38 cellular contexts compared by ENCODE assay signal in the genomic region with DNA sequence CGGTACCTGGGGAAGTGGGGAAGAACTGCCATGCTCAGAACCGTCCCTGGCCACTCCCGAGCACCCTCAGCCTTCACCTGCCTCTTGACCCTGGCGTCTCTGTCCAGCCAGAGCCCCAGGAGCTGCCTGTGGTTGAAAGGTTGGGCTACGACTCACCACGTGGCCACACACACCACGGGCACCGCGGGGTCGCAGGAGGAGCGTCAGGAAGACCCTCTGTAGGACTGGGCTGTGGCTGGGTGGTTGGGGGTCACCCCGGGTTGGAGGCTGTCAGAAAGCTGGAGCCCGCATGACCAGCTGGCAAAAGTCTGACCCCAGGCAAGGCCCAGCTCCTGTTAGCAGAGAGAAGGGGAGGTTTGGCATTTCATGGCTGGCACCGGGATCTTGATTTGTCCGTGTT. TPM values are rescaled to one million over a fixed set of nuclear protein-coding genes. Genes with fewer than 3 reads are reported as not detected.
"Had no signal": no experiment of that assay in that cellular context is flagged by ENCODE, and none has a peak within 500 bp of the region (broad histone marks: within the 10 kb centered on the region; RNA-seq: fewer than 3 reads in every experiment).

No MANE protein-coding gene starts in this region.

- H3K4me2 ChIP-seq: KMS-11 had no signal

- ATAC-seq: activated CD8-positive, alpha-beta memory T cell treated with anti-CD3 and anti-CD28 coated beads, Interleukin-2, amount 10 ng/mL, durations not matched to agents 7 days and 5 days; PC-3 had no signal

- H3K36me3 ChIP-seq: ascending aorta, breast epithelium, Peyer's patch, SJCRH30, WERI-Rb-1 had no signal

- DNase-seq: activated CD4-positive, alpha-beta memory T cell treated with anti-CD3 and anti-CD28 coated beads, Interleukin-2, amount 10 ng/mL, durations not matched to agents 7 days and 5 days; activated CD4-positive, alpha-beta T cell treated with anti-CD3 and anti-CD28 coated beads for 1 hour; activated CD4-positive, alpha-beta T cell treated with anti-CD3 and anti-CD28 coated beads for 48 hours; activated CD4-positive, CD25-positive, alpha-beta regulatory T cell; activated CD8-positive, alpha-beta memory T cell treated with anti-CD3 and anti-CD28 coated beads for 24 hours; activated CD8-positive, alpha-beta memory T cell treated with anti-CD3 and anti-CD28 coated beads, Interleukin-2, amount 10 ng/mL, durations not matched to agents 7 days and 5 days; activated CD8-positive, alpha-beta memory T cell treated with anti-CD3 and anti-CD28 coated beads, Interleukin-2, amount 50 U/mL, for 48 hours; activated effector memory CD4-positive, alpha-beta T cell treated with Interleukin-2 at 50 U/mL for 16 hours; activated naive CD4-positive, alpha-beta T cell treated with anti-CD3 and anti-CD28 coated beads, Interleukin-2, amount 10 ng/mL, durations not matched to agents 7 days and 5 days; activated T-cell treated with anti-CD3 and anti-CD28 coated beads, Interleukin-2, amount 50 U/mL, for 48 hours; amniotic stem cell; MM.1S; MV-4-11; NCI-H1092; NCI-H1436 treated with DMSO at 0.1 percent for 48 hours; NCI-H1694 treated with DMSO at 0.1 percent for 48 hours; NCI-H2029 treated with DMSO at 0.1 percent for 48 hours; NCI-H2107; NCI-H2171; NCI-H510A; NCI-H526; NCI-H748 treated with DMSO at 0.1 percent for 48 hours; NK-92 treated with Interleukin-12 subunit alpha and Interleukin-12 subunit beta, amount 100 ng/mL, for 24 hours; PC-3; Peyer's patch; SHP77; SJCRH30; T1000; WERI-Rb-1 had no signal

- H3K9me3 Mint-ChIP-seq: activated CD4-positive, alpha-beta memory T cell treated with anti-CD3 and anti-CD28 coated beads, Interleukin-2, amount 10 ng/mL, durations not matched to agents 7 days and 5 days; activated naive CD4-positive, alpha-beta T cell treated with anti-CD3 and anti-CD28 coated beads, Interleukin-2, amount 10 ng/mL, durations not matched to agents 7 days and 5 days had no signal

- H3K27me3 ChIP-seq: ascending aorta, Peyer's patch had no signal

- H3K27ac ChIP-seq: ascending aorta, breast epithelium, KMS-11, Peyer's patch, SJCRH30, SK-N-MC, WERI-Rb-1 had no signal

- H3K4me1 ChIP-seq: ascending aorta, breast epithelium had no signal

- H3K4me1 Mint-ChIP-seq: activated CD4-positive, alpha-beta memory T cell treated with anti-CD3 and anti-CD28 coated beads, Interleukin-2, amount 10 ng/mL, durations not matched to agents 7 days and 5 days; activated CD8-positive, alpha-beta memory T cell treated with anti-CD3 and anti-CD28 coated beads, Interleukin-2, amount 10 ng/mL, durations not matched to agents 7 days and 5 days had no signal

- H3K9me3 ChIP-seq: ascending aorta, breast epithelium, Peyer's patch, SJCRH30 had no signal

- H3K4me3 Mint-ChIP-seq: activated CD4-positive, alpha-beta memory T cell treated with anti-CD3 and anti-CD28 coated beads, Interleukin-2, amount 10 ng/mL, durations not matched to agents 7 days and 5 days; activated CD8-positive, alpha-beta memory T cell treated with anti-CD3 and anti-CD28 coated beads, Interleukin-2, amount 10 ng/mL, durations not matched to agents 7 days and 5 days; activated naive CD4-positive, alpha-beta T cell treated with anti-CD3 and anti-CD28 coated beads, Interleukin-2, amount 10 ng/mL, durations not matched to agents 7 days and 5 days; activated naive CD8-positive, alpha-beta T cell had no signal

- H3K4me3 ChIP-seq: ascending aorta, breast epithelium, Peyer's patch, SJCRH30, SK-N-MC had no signal

- H3K36me3 Mint-ChIP-seq: activated CD8-positive, alpha-beta memory T cell treated with anti-CD3 and anti-CD28 coated beads, Interleukin-2, amount 10 ng/mL, durations not matched to agents 7 days and 5 days; activated naive CD4-positive, alpha-beta T cell treated with anti-CD3 and anti-CD28 coated beads, Interleukin-2, amount 10 ng/mL, durations not matched to agents 7 days and 5 days; activated naive CD8-positive, alpha-beta T cell had no signal

- H3K9ac ChIP-seq: KMS-11 had no signal

- H3K27ac Mint-ChIP-seq: activated CD4-positive, alpha-beta memory T cell treated with anti-CD3 and anti-CD28 coated beads, Interleukin-2, amount 10 ng/mL, durations not matched to agents 7 days and 5 days; activated CD8-positive, alpha-beta memory T cell treated with anti-CD3 and anti-CD28 coated beads, Interleukin-2, amount 10 ng/mL, durations not matched to agents 7 days and 5 days; activated naive CD4-positive, alpha-beta T cell treated with anti-CD3 and anti-CD28 coated beads, Interleukin-2, amount 10 ng/mL, durations not matched to agents 7 days and 5 days; activated naive CD8-positive, alpha-beta T cell had no signal

RNA-seq across cellular contexts. Expression of a gene that starts 11.5 kb away (rescaled TPM):
- total RNA-seq: activated CD4-positive, alpha-beta memory T cell treated with anti-CD3 and anti-CD28 coated beads, Interleukin-2, amount 10 ng/mL, durations not matched to agents 7 days and 5 days; activated CD8-positive, alpha-beta memory T cell treated with anti-CD3 and anti-CD28 coated beads, Interleukin-2, amount 10 ng/mL, durations not matched to agents 7 days and 5 days; ascending aorta; breast epithelium; cardiac septum; LHCN-M2; PC-3; Peyer's patch; SJCRH30; T-helper 1 cell treated with Interleukin-12 subunit alpha and Interleukin-12 subunit beta and Interleukin-4 antibody, amounts not matched to agents 30 ng/mL and 1 ng/mL, for 36 hours; T-helper 2 cell treated with Interferon-gamma antibody and Interleukin-4, amounts not matched to agents 100 ng/mL and 5 ng/mL, for 36 hours had no signal

RNA-seq across cellular contexts. Expression of a gene that starts 19.2 kb away (rescaled TPM):
- total RNA-seq: activated CD4-positive, alpha-beta memory T cell treated with anti-CD3 and anti-CD28 coated beads, Interleukin-2, amount 10 ng/mL, durations not matched to agents 7 days and 5 days; activated CD8-positive, alpha-beta memory T cell treated with anti-CD3 and anti-CD28 coated beads, Interleukin-2, amount 10 ng/mL, durations not matched to agents 7 days and 5 days; ascending aorta; breast epithelium; cardiac septum; LHCN-M2; PC-3; Peyer's patch; SJCRH30; T-helper 1 cell treated with Interleukin-12 subunit alpha and Interleukin-12 subunit beta and Interleukin-4 antibody, amounts not matched to agents 30 ng/mL and 1 ng/mL, for 36 hours; T-helper 2 cell treated with Interferon-gamma antibody and Interleukin-4, amounts not matched to agents 100 ng/mL and 5 ng/mL, for 36 hours had no signal

RNA-seq across cellular contexts. Expression of a gene that starts 32.8 kb away (rescaled TPM):
- total RNA-seq: activated CD4-positive, alpha-beta memory T cell treated with anti-CD3 and anti-CD28 coated beads, Interleukin-2, amount 10 ng/mL, durations not matched to agents 7 days and 5 days; activated CD8-positive, alpha-beta memory T cell treated with anti-CD3 and anti-CD28 coated beads, Interleukin-2, amount 10 ng/mL, durations not matched to agents 7 days and 5 days; ascending aorta; breast epithelium; cardiac septum; LHCN-M2; PC-3; Peyer's patch; SJCRH30; T-helper 1 cell treated with Interleukin-12 subunit alpha and Interleukin-12 subunit beta and Interleukin-4 antibody, amounts not matched to agents 30 ng/mL and 1 ng/mL, for 36 hours; T-helper 2 cell treated with Interferon-gamma antibody and Interleukin-4, amounts not matched to agents 100 ng/mL and 5 ng/mL, for 36 hours had no signal

RNA-seq across cellular contexts. Expression of a gene that starts 43.0 kb away (rescaled TPM):
- total RNA-seq: activated CD4-positive, alpha-beta memory T cell treated with anti-CD3 and anti-CD28 coated beads, Interleukin-2, amount 10 ng/mL, durations not matched to agents 7 days and 5 days; activated CD8-positive, alpha-beta memory T cell treated with anti-CD3 and anti-CD28 coated beads, Interleukin-2, amount 10 ng/mL, durations not matched to agents 7 days and 5 days; ascending aorta; breast epithelium; cardiac septum; LHCN-M2; PC-3; Peyer's patch; SJCRH30; T-helper 1 cell treated with Interleukin-12 subunit alpha and Interleukin-12 subunit beta and Interleukin-4 antibody, amounts not matched to agents 30 ng/mL and 1 ng/mL, for 36 hours; T-helper 2 cell treated with Interferon-gamma antibody and Interleukin-4, amounts not matched to agents 100 ng/mL and 5 ng/mL, for 36 hours had no signal

RNA-seq across cellular contexts. Expression of a gene that starts 55.9 kb away (rescaled TPM):
- total RNA-seq: activated CD4-positive, alpha-beta memory T cell treated with anti-CD3 and anti-CD28 coated beads, Interleukin-2, amount 10 ng/mL, durations not matched to agents 7 days and 5 days; activated CD8-positive, alpha-beta memory T cell treated with anti-CD3 and anti-CD28 coated beads, Interleukin-2, amount 10 ng/mL, durations not matched to agents 7 days and 5 days; ascending aorta; breast epithelium; cardiac septum; LHCN-M2; PC-3; Peyer's patch; SJCRH30; T-helper 1 cell treated with Interleukin-12 subunit alpha and Interleukin-12 subunit beta and Interleukin-4 antibody, amounts not matched to agents 30 ng/mL and 1 ng/mL, for 36 hours; T-helper 2 cell treated with Interferon-gamma antibody and Interleukin-4, amounts not matched to agents 100 ng/mL and 5 ng/mL, for 36 hours had no signal
